Comparison of ENCODE assay signal across 14 cellular contexts in genomic region chr22:36981247-36981775, GRCh38. TPM values are rescaled to one million over a fixed set of nuclear protein-coding genes. Genes with fewer than 3 reads are reported as not detected.
DNase-seq lines count a peak whose midpoint lies in the region; ATAC-seq and TF ChIP-seq lines count a peak whose summit lies in the region.
"Had no signal": no experiment of that assay in that cellular context is flagged by ENCODE, and none has a peak within 500 bp of the region (broad histone marks: within the 10 kb centered on the region; RNA-seq: fewer than 3 reads in every experiment).

No MANE protein-coding gene starts in this region.

- H3K4me3 Mint-ChIP-seq in activated CD4-positive, alpha-beta T cell treated with anti-CD3 and anti-CD28 coated beads, Interleukin-2, amount 10 ng/mL, durations not matched to agents 7 days and 5 days, result no peak overlapping the region
- H3K4me3 Mint-ChIP-seq in activated CD4-positive, alpha-beta T cell treated with anti-CD3 and anti-CD28 coated beads for 36 hours, result no peak overlapping the region
- H3K4me3 Mint-ChIP-seq in glutamatergic neuron (ENCODE audit: unreplicated experiment) (no peak overlapping the region), HFFc6 (no peak overlapping the region)

- intact Hi-C loops in activated CD4-positive, alpha-beta T cell treated with anti-CD3 and anti-CD28 coated beads for 36 hours (cut with DNase I, micrococcal nuclease), result no loop called here
- intact Hi-C loops in posterior vena cava (cut with DNase I), result no loop called here

- CTCF ChIA-PET in activated CD4-positive, alpha-beta T cell treated with anti-CD3 and anti-CD28 coated beads, Interleukin-2, amount 10 ng/mL, durations not matched to agents 7 days and 5 days (lab: Charles Lee), result interaction anchor here (0.7 to 3.2 kb wide), 4 partner anchors 17 to 199 kb away, joined by 3 to 14 read pairs (median 5); no protein-coding TSS in a partner anchor
- CTCF ChIA-PET in activated CD4-positive, alpha-beta T cell treated with anti-CD3 and anti-CD28 coated beads for 36 hours (lab: Charles Lee), result interaction anchor here (0.7 to 7.3 kb wide), 7 partner anchors 18 to 219 kb away, joined by 3 to 60 read pairs (median 3); no protein-coding TSS in a partner anchor

- no peak for ATAC-seq in activated CD4-positive, alpha-beta T cell treated with anti-CD3 and anti-CD28 coated beads for 36 hours
- ATAC-seq: Right ventricle myocardium inferior had no signal

- TF ChIP-seq CTCF in glutamatergic neuron (IDR thresholded peaks at IDR 0.05; ENCODE audit: partially characterized antibody, unreplicated experiment) (no peak), HFFc6 (IDR thresholded peaks at IDR 0.05) (no peak)

- POLR2A ChIA-PET in activated CD4-positive, alpha-beta T cell treated with anti-CD3 and anti-CD28 coated beads, Interleukin-2, amount 10 ng/mL, durations not matched to agents 7 days and 5 days (lab: Charles Lee), result no interaction called here
- POLR2A ChIA-PET in activated CD4-positive, alpha-beta T cell treated with anti-CD3 and anti-CD28 coated beads for 36 hours (lab: Charles Lee), result no interaction called here

- peaks cover 12% of the 10 kb centered on the region for H3K9me3 Mint-ChIP-seq in activated CD4-positive, alpha-beta T cell treated with anti-CD3 and anti-CD28 coated beads, Interleukin-2, amount 10 ng/mL, durations not matched to agents 7 days and 5 days
- H3K9me3 Mint-ChIP-seq in activated CD4-positive, alpha-beta T cell treated with anti-CD3 and anti-CD28 coated beads for 36 hours (ENCODE audit: low read depth), result peaks cover 10% of the 10 kb centered on the region
- H3K9me3 Mint-ChIP-seq in glutamatergic neuron (ENCODE audit: unreplicated experiment) (peaks cover 10% of the 10 kb centered on the region), HFFc6 (peaks cover 12% of the 10 kb centered on the region)

- DNase-seq in activated CD4-positive, alpha-beta T cell treated with anti-CD3 and anti-CD28 coated beads, Interleukin-2, amount 10 ng/mL, durations not matched to agents 7 days and 5 days, result no peak
- DNase-seq in activated CD4-positive, alpha-beta T cell treated with anti-CD3 and anti-CD28 coated beads for 36 hours, result no peak
- DNase-seq in NCI-H524 treated with DMSO at 0.1 percent for 48 hours (lab: John Stamatoyannopoulos, UW), result peak; percentile 11
- DNase-seq in glutamatergic neuron, result no peak
- peak; percentile 74 for DNase-seq in posterior vena cava (ENCODE audit: low spot score)
- DNase-seq in HPDE6-E6E7 (ENCODE audit: extremely low spot score), result no peak
- DNase-seq in HFFc6, result no peak
- DNase-seq: CD4-positive, CD25-positive, alpha-beta regulatory T cell; COR-L47; GF-D8; NCI-H187; NCI-H2107; NCI-H345 had no signal

- peak overlapping the region; percentile 0 for H3K27ac Mint-ChIP-seq in activated CD4-positive, alpha-beta T cell treated with anti-CD3 and anti-CD28 coated beads, Interleukin-2, amount 10 ng/mL, durations not matched to agents 7 days and 5 days
- no peak overlapping the region for H3K27ac Mint-ChIP-seq in activated CD4-positive, alpha-beta T cell treated with anti-CD3 and anti-CD28 coated beads for 36 hours
- peak overlapping the region; percentile 49 for H3K27ac Mint-ChIP-seq in glutamatergic neuron (ENCODE audit: unreplicated experiment)
- no peak overlapping the region for H3K27ac Mint-ChIP-seq in HFFc6

- H3K4me1 Mint-ChIP-seq in activated CD4-positive, alpha-beta T cell treated with anti-CD3 and anti-CD28 coated beads, Interleukin-2, amount 10 ng/mL, durations not matched to agents 7 days and 5 days, result peaks cover 9% of the 10 kb centered on the region
- peaks cover 8% of the 10 kb centered on the region for H3K4me1 Mint-ChIP-seq in activated CD4-positive, alpha-beta T cell treated with anti-CD3 and anti-CD28 coated beads for 36 hours
- H3K4me1 Mint-ChIP-seq in glutamatergic neuron (ENCODE audit: low read depth, unreplicated experiment) (peaks cover 7% of the 10 kb centered on the region), HFFc6 (ENCODE audit: low read depth) (peaks cover 13% of the 10 kb centered on the region)

- peaks cover 5% of the 10 kb centered on the region for H3K27me3 Mint-ChIP-seq in activated CD4-positive, alpha-beta T cell treated with anti-CD3 and anti-CD28 coated beads, Interleukin-2, amount 10 ng/mL, durations not matched to agents 7 days and 5 days
- H3K27me3 Mint-ChIP-seq in activated CD4-positive, alpha-beta T cell treated with anti-CD3 and anti-CD28 coated beads for 36 hours, result peaks cover 4% of the 10 kb centered on the region
- H3K27me3 Mint-ChIP-seq in glutamatergic neuron (ENCODE audit: unreplicated experiment), result no peaks in the 10 kb centered on the region
- peaks cover 36% of the 10 kb centered on the region for H3K27me3 Mint-ChIP-seq in HFFc6 (ENCODE audit: insufficient read depth)

- peaks cover 4% of the 10 kb centered on the region for H3K36me3 Mint-ChIP-seq in activated CD4-positive, alpha-beta T cell treated with anti-CD3 and anti-CD28 coated beads, Interleukin-2, amount 10 ng/mL, durations not matched to agents 7 days and 5 days (ENCODE audit: low read depth)
- peaks cover 9% of the 10 kb centered on the region for H3K36me3 Mint-ChIP-seq in activated CD4-positive, alpha-beta T cell treated with anti-CD3 and anti-CD28 coated beads for 36 hours (ENCODE audit: low read depth)
- H3K36me3 Mint-ChIP-seq in glutamatergic neuron (ENCODE audit: unreplicated experiment) (peaks cover 11% of the 10 kb centered on the region), HFFc6 (ENCODE audit: low read depth) (peaks cover 9% of the 10 kb centered on the region; the same call in 1 of the 2 replicates)
- H3K36me3 Mint-ChIP-seq: CD4-positive, CD25-positive, alpha-beta regulatory T cell had no signal

RNA-seq across cellular contexts. Expression of gene TST, which starts 37.9 kb away (rescaled TPM):
- 1 to 10 TPM; 2.4 to 3.4 TPM for total RNA-seq in activated CD4-positive, alpha-beta T cell treated with anti-CD3 and anti-CD28 coated beads, Interleukin-2, amount 10 ng/mL, durations not matched to agents 7 days and 5 days
- 1 to 10 TPM; 1.8 to 2.1 TPM for total RNA-seq in activated CD4-positive, alpha-beta T cell treated with anti-CD3 and anti-CD28 coated beads for 36 hours
- 10.4 TPM for total RNA-seq in glutamatergic neuron (ENCODE audit: unreplicated experiment)
- total RNA-seq in posterior vena cava, result 1 to 10 TPM; 8.9 to 9.3 TPM
- 10 to 100 TPM; 18.6 to 32.8 (median 21.7) TPM for total RNA-seq in HFFc6 (2021; fragmentation: NEBNext Ultra II Directional; extraction: Animal tissue kit (Norgen Biotek cat#: 25700))
- total RNA-seq: CD4-positive, CD25-positive, alpha-beta regulatory T cell had no signal

RNA-seq across cellular contexts. Expression of gene MPST, which starts 38.2 kb away (rescaled TPM):
- 10 to 100 TPM; 15.6 to 18.8 TPM for total RNA-seq in activated CD4-positive, alpha-beta T cell treated with anti-CD3 and anti-CD28 coated beads, Interleukin-2, amount 10 ng/mL, durations not matched to agents 7 days and 5 days
- total RNA-seq in activated CD4-positive, alpha-beta T cell treated with anti-CD3 and anti-CD28 coated beads for 36 hours, result 10 to 100 TPM; 10.6 to 11.0 TPM
- total RNA-seq in glutamatergic neuron (ENCODE audit: unreplicated experiment) (58.8 TPM), posterior vena cava (10 to 100 TPM; 19.7 to 21.0 TPM)
- total RNA-seq in HFFc6 (2021; fragmentation: NEBNext Ultra II Directional; extraction: Animal tissue kit (Norgen Biotek cat#: 25700)), result 10 to 100 TPM; 24.9 to 35.5 (median 27.5) TPM

Comparison
In these comparisons a context has a peak if more than half of its experiments do, and no peak if none do; other contexts are left out.
1. H3K27ac Mint-ChIP-seq: peak in activated CD4-positive, alpha-beta T cell treated with anti-CD3 and anti-CD28 coated beads, Interleukin-2, amount 10 ng/mL, durations not matched to agents 7 days and 5 days (single experiment) and glutamatergic neuron (single experiment); none in activated CD4-positive, alpha-beta T cell treated with anti-CD3 and anti-CD28 coated beads for 36 hours (single experiment) and HFFc6 (single experiment).
2. DNase-seq: peak in NCI-H524 treated with DMSO at 0.1 percent for 48 hours (single experiment) and posterior vena cava (single experiment); none in activated CD4-positive, alpha-beta T cell treated with anti-CD3 and anti-CD28 coated beads, Interleukin-2, amount 10 ng/mL, durations not matched to agents 7 days and 5 days (single experiment), activated CD4-positive, alpha-beta T cell treated with anti-CD3 and anti-CD28 coated beads for 36 hours (single experiment), glutamatergic neuron (single experiment), HPDE6-E6E7 (single experiment) and HFFc6 (single experiment).